ENCODE assay signal across 8 cellular contexts in genomic region chr2:30146337-30147195, GRCh38. TPM values are rescaled to one million over a fixed set of nuclear protein-coding genes. Genes with fewer than 3 reads are reported as not detected.
A peak's percentile ranks its signal among the peaks of the same experiment; 100 is the strongest.
DNase-seq lines count a peak whose midpoint lies in the region; ATAC-seq, FAIRE-seq and TF ChIP-seq lines count a peak whose summit lies in the region.

Gene YPEL5, plus strand, starts transcription at chr2:30147007. Its CDS starts 9,645 bp downstream, at chr2:30156652.

- ATAC-seq in GM18907 (IDR thresholded peaks at IDR 0.05; ENCODE audit: unreplicated experiment) = peak; percentile 96
- ATAC-seq in HG03159 (IDR thresholded peaks at IDR 0.05; ENCODE audit: unreplicated experiment) = peak; percentile 91

- CTCF ChIA-PET in AG04449 (lab: Yijun Ruan, JAX) = interaction anchor here (0.7 to 13.0 kb wide), 7 partner anchors 9 to 54 kb away, joined by 3 to 164 read pairs (median 4); no protein-coding TSS in a partner anchor

- H3K27me3 ChIP-seq in bronchial epithelial cell (ENCODE audit: control insufficient read depth, insufficient read depth, low read length) (no peaks in the 10 kb centered on the region), iPS-20b (ENCODE audit: insufficient read depth, low read length) (peaks cover 10% of the 10 kb centered on the region)

- H3K27ac ChIP-seq in iPS-20b (ENCODE audit: low read length) (no peak within 1 kb of the TSS), skin epidermis (peak within 1 kb of the TSS; percentile 98 to 100 (median 99))

- peaks cover 6% of the 10 kb centered on the region for H3K36me3 ChIP-seq in bronchial epithelial cell (ENCODE audit: control insufficient read depth, insufficient read depth, low read length)
- H3K36me3 ChIP-seq in iPS-20b (ENCODE audit: insufficient read depth, low read depth, low read length) = 0 out of 2 replicates have a peak, but pooled peaks cover 2% of the 10 kb centered on the region

- no peaks in the 10 kb centered on the region for H3K9me3 ChIP-seq in iPS-20b (ENCODE audit: insufficient read depth, low read depth, low read length)

- no peak for TF ChIP-seq CTCF in AG04449 (IDR thresholded peaks at IDR 0.05; ENCODE audit: insufficient read depth, low read length, missing control alignments)
- no peak for TF ChIP-seq CTCF in WI38 (IDR thresholded peaks at IDR 0.05; ENCODE audit: low read depth, low read length)
- TF ChIP-seq CTCF in bronchial epithelial cell (IDR thresholded peaks at IDR 0.05; ENCODE audit: insufficient read depth, low read length, severe bottlenecking) = no peak

- POLR2A ChIA-PET in AG04449 (lab: Yijun Ruan, JAX) = interaction anchor here (0.6 to 2.5 kb wide), 6 partner anchors 12 to 1888 kb away, joined by 3 to 13 read pairs (median 3); partner anchors contain the start of gene LBH

- H3K4me1 ChIP-seq in iPS-20b (ENCODE audit: insufficient read depth, low read length) = peaks cover 33% of the 10 kb centered on the region

- peak within 1 kb of the TSS; percentile 82; the same call in 1 of the 2 replicates for H3K9ac ChIP-seq in iPS-20b (ENCODE audit: low read depth, low read length)

- peak within 1 kb of the TSS; percentile 82 for H3K4me3 ChIP-seq in AG04449 (ENCODE audit: low read depth, low read length)
- H3K4me3 ChIP-seq in WI38 (ENCODE audit: low read depth, low read length) = peak within 1 kb of the TSS; percentile 88
- peak within 1 kb of the TSS; percentile 94 for H3K4me3 ChIP-seq in bronchial epithelial cell (ENCODE audit: low read depth, low read length)
- H3K4me3 ChIP-seq in iPS-20b (ENCODE audit: low read length) = peak within 1 kb of the TSS; percentile 81
- peak within 1 kb of the TSS; percentile 89 to 98 (median 96) for H3K4me3 ChIP-seq in skin epidermis

- peak; percentile 82 for FAIRE-seq in bronchial epithelial cell (lab: Jason Lieb, UNC)

- DNase-seq in AG04449 (ENCODE audit: low read depth, low spot score) (peak; percentile 97), NCI-H2227 treated with DMSO at 0.1 percent for 48 hours (lab: John Stamatoyannopoulos, UW) (peak; percentile 99), bronchial epithelial cell (ENCODE audit: low read depth) (peak; percentile 100)

RNA-seq across cellular contexts. Expression of gene YPEL5, which starts in this region (rescaled TPM):
- 84.2 and 113 TPM in 2 replicates for total RNA-seq in bronchial epithelial cell
